In genomic region chr12:52052471-52053186, GRCh38 we compare ENCODE assay signal across 1 cellular context.
A peak's percentile ranks its signal among the peaks of the same experiment; 100 is the strongest.
TF ChIP-seq lines count a peak whose summit lies in the region.

No MANE protein-coding gene starts in this region.

TF ChIP-seq in GM12878, 131 proteins besides CTCF, POLR2A, EP300 and RAD21:
- 0 out of 3 replicates have a peak, but pooled peaks have one; percentile 13 for TF ChIP-seq POU2F2 (IDR thresholded peaks at IDR 0.05; ENCODE audit: borderline replicate concordance, low read depth, low read length)
- TF ChIP-seq ELK1 (IDR thresholded peaks at IDR 0.05; ENCODE audit: low read depth, low read length) = no peak
- TF ChIP-seq POLR2AphosphoS5 (IDR thresholded peaks at IDR 0.05; ENCODE audit: low read length) = peak; percentile 58
- TF ChIP-seq IRF5 (IDR thresholded peaks at IDR 0.05; ENCODE audit: borderline replicate concordance) = no peak
- TF ChIP-seq IKZF1 (conservative IDR thresholded peaks at IDR 0.05) = peak; percentile 18; the same call in 1 of the 2 replicates
- no peak for TF ChIP-seq RFX5 (IDR thresholded peaks at IDR 0.05; ENCODE audit: low read depth, low read length)
- TF ChIP-seq IKZF2 (IDR thresholded peaks at IDR 0.05) = 0 out of 4 replicates have a peak, but pooled peaks have one; percentile 11 to 31
